In genomic region chr9:8436791-8437190, GRCh38 we compare ENCODE assay signal across 19 cellular contexts.
"Had no signal": no experiment of that assay in that cellular context is flagged by ENCODE, and none has a peak within 500 bp of the region (broad histone marks: within the 10 kb centered on the region; RNA-seq: fewer than 3 reads in every experiment).

No MANE protein-coding gene starts in this region.

- H3K36me3 Mint-ChIP-seq: memory B cell had no signal

- DNase-seq: activated CD4-positive, alpha-beta memory T cell treated with anti-CD3 and anti-CD28 coated beads, Interleukin-2, amount 10 ng/mL, durations not matched to agents 7 days and 5 days; activated CD8-positive, alpha-beta memory T cell treated with anti-CD3 and anti-CD28 coated beads, Interleukin-2, amount 50 U/mL, for 4 hours; activated naive CD4-positive, alpha-beta T cell treated with Interleukin-2 at 50 U/mL for 16 hours; anterior cingulate cortex; body of pancreas; cortex of kidney; effector CD4-positive, alpha-beta T cell; heart right ventricle; islet precursor cell; left cardiac atrium; small intestine; stimulated activated CD4-positive, alpha-beta T cell treated with anti-CD3 and anti-CD28 coated beads, Interleukin-2, amount 100 ng/mL, for 24 hours; stimulated activated naive CD4-positive, alpha-beta T cell; substantia nigra; thyroid gland had no signal

- ATAC-seq: body of pancreas, heart right ventricle, left cardiac atrium, sciatic nerve, SK-N-SH treated with all-trans-retinoic acid at 6 μM for 48 hours had no signal

- H3K4me3 Mint-ChIP-seq: activated CD4-positive, alpha-beta memory T cell treated with anti-CD3 and anti-CD28 coated beads, Interleukin-2, amount 10 ng/mL, durations not matched to agents 7 days and 5 days; memory B cell; neural crest cell had no signal

- H3K9me3 Mint-ChIP-seq: activated CD4-positive, alpha-beta memory T cell treated with anti-CD3 and anti-CD28 coated beads, Interleukin-2, amount 10 ng/mL, durations not matched to agents 7 days and 5 days; neural crest cell had no signal

- H3K27ac Mint-ChIP-seq: activated CD4-positive, alpha-beta memory T cell treated with anti-CD3 and anti-CD28 coated beads, Interleukin-2, amount 10 ng/mL, durations not matched to agents 7 days and 5 days; memory B cell had no signal

- H3K4me1 Mint-ChIP-seq: activated CD4-positive, alpha-beta memory T cell treated with anti-CD3 and anti-CD28 coated beads, Interleukin-2, amount 10 ng/mL, durations not matched to agents 7 days and 5 days; memory B cell had no signal

- H3K27me3 Mint-ChIP-seq: activated CD4-positive, alpha-beta memory T cell treated with anti-CD3 and anti-CD28 coated beads, Interleukin-2, amount 10 ng/mL, durations not matched to agents 7 days and 5 days; memory B cell had no signal
